10 cellular contexts compared by ENCODE assay signal in the genomic region with DNA sequence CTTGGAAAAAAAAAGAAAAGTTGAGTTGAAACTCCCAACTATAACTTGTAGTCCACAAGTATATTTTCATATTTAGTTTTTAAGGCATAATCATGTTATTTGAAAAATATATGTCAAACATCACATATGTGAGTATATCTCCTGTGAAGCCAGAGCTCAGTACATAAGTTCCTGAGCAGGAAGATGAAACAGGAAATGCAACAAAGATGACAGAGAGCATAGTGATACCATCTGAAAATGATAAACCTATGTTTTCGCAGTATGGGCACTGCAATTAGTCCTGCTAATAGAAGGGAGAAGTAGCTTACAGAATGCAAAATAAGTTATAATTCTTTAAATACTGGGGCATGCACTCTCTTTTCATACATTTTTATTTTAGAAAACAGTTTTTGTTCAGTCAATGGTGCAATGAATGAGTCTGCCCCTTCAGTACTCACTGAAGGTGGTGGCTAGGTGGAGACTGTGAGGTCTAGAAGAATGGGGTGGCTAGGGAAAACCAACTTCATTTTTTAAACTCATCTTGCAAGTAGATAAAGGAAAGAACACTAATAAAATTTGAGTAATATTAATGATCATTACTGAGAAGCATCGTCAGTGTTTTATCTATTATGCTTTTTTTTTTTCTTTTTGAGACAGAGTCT. TPM values are rescaled to one million over a fixed set of nuclear protein-coding genes. Genes with fewer than 3 reads are reported as not detected.
DNase-seq lines count a peak whose midpoint lies in the region; ATAC-seq and TF ChIP-seq lines count a peak whose summit lies in the region.
"Had no signal": no experiment of that assay in that cellular context is flagged by ENCODE, and none has a peak within 500 bp of the region (broad histone marks: within the 10 kb centered on the region; RNA-seq: fewer than 3 reads in every experiment).

No MANE protein-coding gene starts in this region.

- no peaks in the 10 kb centered on the region for H3K27me3 Mint-ChIP-seq in CD4-positive, alpha-beta T cell
- no peaks in the 10 kb centered on the region for H3K27me3 Mint-ChIP-seq in activated CD8-positive, alpha-beta T cell treated with anti-CD3 and anti-CD28 coated beads for 36 hours
- no peaks in the 10 kb centered on the region for H3K27me3 Mint-ChIP-seq in naive thymus-derived CD4-positive, alpha-beta T cell

- ATAC-seq in CD4-positive, alpha-beta T cell (ENCODE audit: poor library complexity): peak; percentile 86
- peak; percentile 69 for ATAC-seq in activated CD8-positive, alpha-beta T cell treated with anti-CD3 and anti-CD28 coated beads for 36 hours
- peak; percentile 74 for ATAC-seq in naive thymus-derived CD4-positive, alpha-beta T cell
- ATAC-seq in GM21390 (IDR thresholded peaks at IDR 0.05; ENCODE audit: unreplicated experiment): no peak

- intact Hi-C loops in CD4-positive, alpha-beta T cell (cut with DNase I, micrococcal nuclease): loop anchor here in 1 of 2 experiments (2.0 kb wide), 1 partner anchor 57 kb away; no protein-coding TSS in a partner anchor
- intact Hi-C loops in activated CD8-positive, alpha-beta T cell treated with anti-CD3 and anti-CD28 coated beads for 36 hours (cut with micrococcal nuclease): loop anchor here (5.0 kb wide), 1 partner anchor 36 kb away; no protein-coding TSS in a partner anchor
- intact Hi-C loops in naive thymus-derived CD4-positive, alpha-beta T cell (cut with micrococcal nuclease): loop anchor here in 1 of 2 donors (5.0 kb wide), 2 partner anchors 201 to 1564 kb away; a partner anchor contains a TSS

- CTCF ChIA-PET in CD4-positive, alpha-beta T cell (lab: Charles Lee): interaction anchor here (3.1 kb wide), 1 partner anchor 56 kb away, joined by 23 read pairs; no protein-coding TSS in a partner anchor
- CTCF ChIA-PET in activated CD8-positive, alpha-beta T cell treated with anti-CD3 and anti-CD28 coated beads for 36 hours (lab: Charles Lee): interaction anchor here (1.1 to 3.4 kb wide), 5 partner anchors 10 to 71 kb away, joined by 4 to 49 read pairs (median 5); a partner anchor contains a TSS
- CTCF ChIA-PET in naive thymus-derived CD4-positive, alpha-beta T cell (lab: Charles Lee): interaction anchor here (0.5 to 5.5 kb wide), 5 partner anchors 9 to 1568 kb away, joined by 3 to 42 read pairs (median 3); a partner anchor contains a TSS

- H3K9me3 Mint-ChIP-seq in CD4-positive, alpha-beta T cell: no peaks in the 10 kb centered on the region
- peaks cover 13% of the 10 kb centered on the region for H3K9me3 Mint-ChIP-seq in activated CD8-positive, alpha-beta T cell treated with anti-CD3 and anti-CD28 coated beads for 36 hours
- H3K9me3 Mint-ChIP-seq in naive thymus-derived CD4-positive, alpha-beta T cell: peaks cover 0 to 8% (median 0%) of the 10 kb centered on the region in 11 donors
- H3K9me3 Mint-ChIP-seq: endodermal cell had no signal

- H3K27ac ChIP-seq in CD4-positive, alpha-beta T cell (ENCODE audit: low read depth, low read length): peak overlapping the region; percentile 80
- H3K27ac ChIP-seq in KOPT-K1 (ENCODE audit: low read depth, low read length, poor library complexity, severe bottlenecking) (peak overlapping the region; percentile 81), caudate nucleus (ENCODE audit: low read depth, low read length) (no peak overlapping the region)
- H3K27ac ChIP-seq in naive thymus-derived CD4-positive, alpha-beta T cell (ENCODE audit: low read depth, low read length): peak overlapping the region; percentile 74
- H3K27ac ChIP-seq: brain microvascular endothelial cell had no signal

- no peaks in the 10 kb centered on the region for H3K36me3 ChIP-seq in KOPT-K1 (ENCODE audit: insufficient read depth, low read length)
- no peaks in the 10 kb centered on the region for H3K36me3 ChIP-seq in naive thymus-derived CD4-positive, alpha-beta T cell (ENCODE audit: control insufficient read depth in 2 of 3, insufficient read depth in 3 of 3, low read length in 3 of 3)
- H3K36me3 ChIP-seq: brain microvascular endothelial cell had no signal

- H3K36me3 Mint-ChIP-seq in CD4-positive, alpha-beta T cell (ENCODE audit: low read depth): peaks cover 7% of the 10 kb centered on the region
- H3K36me3 Mint-ChIP-seq in activated CD8-positive, alpha-beta T cell treated with anti-CD3 and anti-CD28 coated beads for 36 hours (ENCODE audit: low read depth): peaks cover 14% of the 10 kb centered on the region
- peaks cover 0 to 23% (median 0%) of the 10 kb centered on the region in 5 donors for H3K36me3 Mint-ChIP-seq in naive thymus-derived CD4-positive, alpha-beta T cell

- peaks cover 43% of the 10 kb centered on the region for H3K4me1 Mint-ChIP-seq in CD4-positive, alpha-beta T cell (ENCODE audit: low read depth)
- peaks cover 41% of the 10 kb centered on the region for H3K4me1 Mint-ChIP-seq in activated CD8-positive, alpha-beta T cell treated with anti-CD3 and anti-CD28 coated beads for 36 hours (ENCODE audit: low read depth)
- H3K4me1 Mint-ChIP-seq in naive thymus-derived CD4-positive, alpha-beta T cell: peaks cover 25 to 56% (median 42%) of the 10 kb centered on the region in 7 donors
- H3K4me1 Mint-ChIP-seq: endodermal cell had no signal

- H3K27ac Mint-ChIP-seq in CD4-positive, alpha-beta T cell: peak overlapping the region; percentile 97
- peak overlapping the region; percentile 99 for H3K27ac Mint-ChIP-seq in activated CD8-positive, alpha-beta T cell treated with anti-CD3 and anti-CD28 coated beads for 36 hours
- H3K27ac Mint-ChIP-seq in naive thymus-derived CD4-positive, alpha-beta T cell: peak overlapping the region; percentile 91 to 98 (median 96)
- H3K27ac Mint-ChIP-seq: endodermal cell had no signal

- no peak for TF ChIP-seq CTCF in CD4-positive, alpha-beta T cell (IDR thresholded peaks at IDR 0.05)
- TF ChIP-seq CTCF in activated CD8-positive, alpha-beta T cell treated with anti-CD3 and anti-CD28 coated beads for 36 hours (IDR thresholded peaks at IDR 0.05): no peak

- H3K4me3 ChIP-seq in naive thymus-derived CD4-positive, alpha-beta T cell (ENCODE audit: low read length): peak overlapping the region; percentile 27

- no peaks in the 10 kb centered on the region for H3K27me3 ChIP-seq in CD4-positive, alpha-beta T cell (ENCODE audit: control insufficient read depth, insufficient read depth, low read length)
- no peaks in the 10 kb centered on the region for H3K27me3 ChIP-seq in naive thymus-derived CD4-positive, alpha-beta T cell (ENCODE audit: control insufficient read depth in 2 of 2, insufficient read depth in 2 of 2, low read length in 2 of 2)
- H3K27me3 ChIP-seq: brain microvascular endothelial cell had no signal

- POLR2A ChIA-PET in CD4-positive, alpha-beta T cell (lab: Charles Lee): interaction anchor here (0.6 to 2.9 kb wide), 17 partner anchors 9 to 121 kb away, joined by 3 to 55 read pairs (median 3); no protein-coding TSS in a partner anchor
- POLR2A ChIA-PET in activated CD8-positive, alpha-beta T cell treated with anti-CD3 and anti-CD28 coated beads for 36 hours (lab: Charles Lee): interaction anchor here (2.9 kb wide), 1 partner anchor 56 kb away, joined by 21 read pairs; no protein-coding TSS in a partner anchor
- POLR2A ChIA-PET in naive thymus-derived CD4-positive, alpha-beta T cell (lab: Charles Lee): interaction anchor here (0.5 to 4.4 kb wide), 14 partner anchors 9 to 1134 kb away, joined by 3 to 52 read pairs (median 4); a partner anchor contains a TSS

- H3K4me1 ChIP-seq in naive thymus-derived CD4-positive, alpha-beta T cell (ENCODE audit: control insufficient read depth in 2 of 2, insufficient read depth in 2 of 2, low read length in 2 of 2): peaks cover 34 to 49% of the 10 kb centered on the region in 2 donors

- H3K4me3 Mint-ChIP-seq in CD4-positive, alpha-beta T cell: peak overlapping the region; percentile 70
- H3K4me3 Mint-ChIP-seq in activated CD8-positive, alpha-beta T cell treated with anti-CD3 and anti-CD28 coated beads for 36 hours: peak overlapping the region; percentile 11
- peak overlapping the region; percentile 44 to 88 (median 68) for H3K4me3 Mint-ChIP-seq in naive thymus-derived CD4-positive, alpha-beta T cell
- H3K4me3 Mint-ChIP-seq: endodermal cell had no signal

- H3K9me3 ChIP-seq in CD4-positive, alpha-beta T cell (ENCODE audit: control insufficient read depth, low read length): no peaks in the 10 kb centered on the region
- H3K9me3 ChIP-seq in KOPT-K1 (ENCODE audit: insufficient read depth, low read length, poor library complexity, severe bottlenecking): no peaks in the 10 kb centered on the region
- no peaks in the 10 kb centered on the region for H3K9me3 ChIP-seq in naive thymus-derived CD4-positive, alpha-beta T cell (ENCODE audit: control insufficient read depth in 2 of 3, low read length in 3 of 3)

- DNase-seq in CD4-positive, alpha-beta T cell: no peak
- DNase-seq in activated CD8-positive, alpha-beta T cell treated with anti-CD3 and anti-CD28 coated beads for 36 hours: no peak
- DNase-seq in naive thymus-derived CD4-positive, alpha-beta T cell: peak in 7 of 9 donors; percentile 17 to 44 (median 38)
- DNase-seq in caudate nucleus (lab: John Stamatoyannopoulos, UW): no peak
- no peak for DNase-seq in NCI-H2081 treated with DMSO at 0.1 percent for 48 hours (lab: John Stamatoyannopoulos, UW)
- DNase-seq: brain microvascular endothelial cell, endodermal cell, retina had no signal

RNA-seq across cellular contexts. Expression of a gene that starts 54.1 kb away (rescaled TPM):
- total RNA-seq in CD4-positive, alpha-beta T cell: 100 to 1,000 TPM; 478 to 497 TPM
- total RNA-seq in activated CD8-positive, alpha-beta T cell treated with anti-CD3 and anti-CD28 coated beads for 36 hours: 10 to 100 TPM; 82.8 to 83.0 TPM
- 100 to 1,000 TPM; 310 to 701 (median 497) TPM for total RNA-seq in naive thymus-derived CD4-positive, alpha-beta T cell
- polyA plus RNA-seq in naive thymus-derived CD4-positive, alpha-beta T cell: 100 to 1,000 TPM; 342 to 488 TPM
- total RNA-seq: endodermal cell had no signal

Comparison
In these comparisons a context has a peak if more than half of its experiments do, and no peak if none do; other contexts are left out.
1. DNase-seq: peak in naive thymus-derived CD4-positive, alpha-beta T cell (7 of 9); none in CD4-positive, alpha-beta T cell (0 of 10), activated CD8-positive, alpha-beta T cell treated with anti-CD3 and anti-CD28 coated beads for 36 hours (single experiment), caudate nucleus (0 of 61) and NCI-H2081 treated with DMSO at 0.1 percent for 48 hours (single experiment).
2. H3K4me3 Mint-ChIP-seq: peak in every context shown above with its lines; median percentile 70 in CD4-positive, alpha-beta T cell; 68 in naive thymus-derived CD4-positive, alpha-beta T cell; 11 in activated CD8-positive, alpha-beta T cell treated with anti-CD3 and anti-CD28 coated beads for 36 hours.
3. Peak in every context shown above with its lines, with median percentiles within 50 percentile points of each other: H3K27ac Mint-ChIP-seq.